Comparison of ENCODE assay signal across 18 cellular contexts in genomic region chr16:23388786-23389185, GRCh38.
DNase-seq lines count a peak whose midpoint lies in the region; ATAC-seq, FAIRE-seq and TF ChIP-seq lines count a peak whose summit lies in the region.
"Had no signal": no experiment of that assay in that cellular context is flagged by ENCODE, and none has a peak within 500 bp of the region (broad histone marks: within the 10 kb centered on the region; RNA-seq: fewer than 3 reads in every experiment).

No MANE protein-coding gene starts in this region.

- H3K9me3 Mint-ChIP-seq in natural killer cell treated with Interleukin-12 subunit alpha and Interleukin-12 subunit beta and Interleukin-15 and Interleukin-18, amount 100 ng/mL, for 72 hours: no peaks in the 10 kb centered on the region
- no peaks in the 10 kb centered on the region for H3K9me3 Mint-ChIP-seq in natural killer cell
- H3K9me3 Mint-ChIP-seq: CD8-positive, alpha-beta memory T cell; HFFc6; IgD-negative memory B cell had no signal

- no CpG with 5 or more reads among the region's 15 CpGs for WGBS in trophoblast cell (ENCODE audit: extremely low coverage, insufficient coverage, insufficient read length)

- H3K4me1 ChIP-seq in kidney (ENCODE audit: control insufficient read depth in 1 of 2, insufficient read depth in 1 of 2, low read depth in 1 of 2, low read length in 2 of 2) (no peaks in the 10 kb centered on the region), trophoblast cell (ENCODE audit: control insufficient read depth in 1 of 2, insufficient read depth in 2 of 2, low read length in 2 of 2) (no peaks in the 10 kb centered on the region), upper lobe of right lung (peaks cover 5% of the 10 kb centered on the region)
- H3K4me1 ChIP-seq: BLaER1, Caco-2 had no signal

- ATAC-seq in natural killer cell treated with Interleukin-12 subunit alpha and Interleukin-12 subunit beta and Interleukin-15 and Interleukin-18, amount 100 ng/mL, for 72 hours: no peak
- ATAC-seq in natural killer cell (no peak), upper lobe of right lung (no peak), GM19035 (IDR thresholded peaks at IDR 0.05; ENCODE audit: unreplicated experiment) (no peak)

- H3K36me3 ChIP-seq in kidney (ENCODE audit: control insufficient read depth in 1 of 2, insufficient read depth in 2 of 2, low read length in 2 of 2) (peaks cover 14 to 38% of the 10 kb centered on the region in 2 donors), trophoblast cell (ENCODE audit: control insufficient read depth in 1 of 2, insufficient read depth in 2 of 2, low read length in 2 of 2) (peaks cover 22 to 29% of the 10 kb centered on the region in 2 experiments), upper lobe of right lung (peaks cover 47% of the 10 kb centered on the region)

- H3K18ac ChIP-seq in trophoblast cell (ENCODE audit: low read length): no peak overlapping the region

- no peak overlapping the region for H2AFZ ChIP-seq in trophoblast cell (ENCODE audit: insufficient read depth, low read length, poor library complexity)

- no peak overlapping the region for H3K4me2 ChIP-seq in trophoblast cell (ENCODE audit: low read length)
- H3K4me2 ChIP-seq: BLaER1 had no signal

- H3K79me1 ChIP-seq in trophoblast cell (ENCODE audit: low read length): no peaks in the 10 kb centered on the region

- no peaks in the 10 kb centered on the region for H3K9me3 ChIP-seq in kidney (ENCODE audit: control insufficient read depth in 1 of 2, low read length in 2 of 2)
- H3K9me3 ChIP-seq in trophoblast cell (ENCODE audit: insufficient read depth, low read depth, low read length): no peaks in the 10 kb centered on the region
- H3K9me3 ChIP-seq in upper lobe of right lung: no peaks in the 10 kb centered on the region
- H3K9me3 ChIP-seq: BLaER1, Caco-2 had no signal

- no peak overlapping the region for H2BK120ac ChIP-seq in trophoblast cell (ENCODE audit: insufficient read depth, low read length, poor library complexity)

- no peak overlapping the region for H2BK5ac ChIP-seq in trophoblast cell (ENCODE audit: low read depth, low read length, poor library complexity)

- H3K4me3 ChIP-seq in kidney (ENCODE audit: low read length in 2 of 2): no peak overlapping the region
- no peak overlapping the region for H3K4me3 ChIP-seq in trophoblast cell (ENCODE audit: low read depth, low read length)
- no peak overlapping the region for H3K4me3 ChIP-seq in upper lobe of right lung
- H3K4me3 ChIP-seq: BLaER1 had no signal

- H4K12ac ChIP-seq in trophoblast cell (ENCODE audit: low read depth, low read length): no peak overlapping the region

- H3K79me2 ChIP-seq in trophoblast cell (ENCODE audit: control insufficient read depth, insufficient read depth, low read length, poor library complexity): no peaks in the 10 kb centered on the region

- H3K36me3 Mint-ChIP-seq in natural killer cell treated with Interleukin-12 subunit alpha and Interleukin-12 subunit beta and Interleukin-15 and Interleukin-18, amount 100 ng/mL, for 72 hours: peaks cover 8% of the 10 kb centered on the region
- H3K36me3 Mint-ChIP-seq in natural killer cell: no peaks in the 10 kb centered on the region

- no peak overlapping the region for H3K4me3 Mint-ChIP-seq in natural killer cell treated with Interleukin-12 subunit alpha and Interleukin-12 subunit beta and Interleukin-15 and Interleukin-18, amount 100 ng/mL, for 72 hours
- H3K4me3 Mint-ChIP-seq in natural killer cell: no peak overlapping the region
- H3K4me3 Mint-ChIP-seq: CD8-positive, alpha-beta memory T cell; HFFc6; IgD-negative memory B cell had no signal

- H3K4me1 Mint-ChIP-seq in natural killer cell treated with Interleukin-12 subunit alpha and Interleukin-12 subunit beta and Interleukin-15 and Interleukin-18, amount 100 ng/mL, for 72 hours (ENCODE audit: low read depth in 2 of 2): no peaks in the 10 kb centered on the region
- no peaks in the 10 kb centered on the region for H3K4me1 Mint-ChIP-seq in natural killer cell
- H3K4me1 Mint-ChIP-seq: CD8-positive, alpha-beta memory T cell; IgD-negative memory B cell had no signal

- TF ChIP-seq CTCF in natural killer cell (IDR thresholded peaks at IDR 0.05): no peak
- no peak for TF ChIP-seq CTCF in kidney (IDR thresholded peaks at IDR 0.05; ENCODE audit: borderline replicate concordance, extremely low read depth, insufficient read depth)
- TF ChIP-seq CTCF in upper lobe of right lung (IDR thresholded peaks at IDR 0.05): no peak

- peak; percentile 22 for DNase-seq in natural killer cell treated with Interleukin-12 subunit alpha and Interleukin-12 subunit beta and Interleukin-15 and Interleukin-18, amount 100 ng/mL, for 72 hours (ENCODE audit: low spot score)
- no peak for DNase-seq in natural killer cell
- DNase-seq in kidney: peak; percentile 45
- DNase-seq in trophoblast cell: no peak
- DNase-seq in upper lobe of right lung: peak; percentile 30
- no peak for DNase-seq in central memory CD4-positive, alpha-beta T cell
- no peak for DNase-seq in 8988T
- DNase-seq: AML-193, Caco-2, HCEC 1CT, HFFc6 had no signal

- no peak overlapping the region for H3K27ac ChIP-seq in kidney (ENCODE audit: low read depth in 2 of 2, low read length in 2 of 2)
- no peak overlapping the region for H3K27ac ChIP-seq in trophoblast cell (ENCODE audit: low read depth, low read length)
- H3K27ac ChIP-seq in upper lobe of right lung: no peak overlapping the region
- H3K27ac ChIP-seq: 22Rv1, BLaER1 had no signal

- H3K9ac ChIP-seq in kidney (ENCODE audit: low read length in 2 of 2) (no peak overlapping the region), trophoblast cell (ENCODE audit: low read length) (no peak overlapping the region)
- H3K9ac ChIP-seq: BLaER1 had no signal

- FAIRE-seq in kidney (lab: Jason Lieb, UNC): no peak
- FAIRE-seq: GM18507, H1 had no signal

- intact Hi-C loops in natural killer cell (cut with micrococcal nuclease) (no loop called here), kidney (cut with DNase I) (no loop called here), upper lobe of right lung (cut with DNase I) (no loop called here)

- H4K8ac ChIP-seq in trophoblast cell (ENCODE audit: low read depth, low read length): peak overlapping the region; percentile 15

- no peak overlapping the region for H2BK12ac ChIP-seq in trophoblast cell (ENCODE audit: low read length)

- no peak overlapping the region for H3K4ac ChIP-seq in trophoblast cell (ENCODE audit: low read depth, low read length)

- H3K27me3 ChIP-seq in trophoblast cell (ENCODE audit: insufficient read depth, low read length): no peaks in the 10 kb centered on the region
- H3K27me3 ChIP-seq in upper lobe of right lung: no peaks in the 10 kb centered on the region
- H3K27me3 ChIP-seq: BLaER1 had no signal

- no peak overlapping the region for H3K14ac ChIP-seq in trophoblast cell (ENCODE audit: low read length)

- H3K27me3 Mint-ChIP-seq in natural killer cell treated with Interleukin-12 subunit alpha and Interleukin-12 subunit beta and Interleukin-15 and Interleukin-18, amount 100 ng/mL, for 72 hours: no peaks in the 10 kb centered on the region
- no peaks in the 10 kb centered on the region for H3K27me3 Mint-ChIP-seq in natural killer cell (ENCODE audit: low read depth in 2 of 2)
- H3K27me3 Mint-ChIP-seq: CD8-positive, alpha-beta memory T cell; IgD-negative memory B cell had no signal

- H3K27ac Mint-ChIP-seq in natural killer cell treated with Interleukin-12 subunit alpha and Interleukin-12 subunit beta and Interleukin-15 and Interleukin-18, amount 100 ng/mL, for 72 hours: no peak overlapping the region
- no peak overlapping the region for H3K27ac Mint-ChIP-seq in natural killer cell
- H3K27ac Mint-ChIP-seq: HFFc6 had no signal

- H3K23ac ChIP-seq in trophoblast cell (ENCODE audit: low read length): no peak overlapping the region

- H2AK5ac ChIP-seq in trophoblast cell (ENCODE audit: low read length): no peak overlapping the region

- H4K91ac ChIP-seq in trophoblast cell (ENCODE audit: low read depth, low read length): no peak overlapping the region

Comparison
In these comparisons a context has a peak if more than half of its experiments do, and no peak if none do; other contexts are left out.
1. DNase-seq: peak in natural killer cell treated with Interleukin-12 subunit alpha and Interleukin-12 subunit beta and Interleukin-15 and Interleukin-18, amount 100 ng/mL, for 72 hours (single experiment), kidney (single experiment) and upper lobe of right lung (single experiment); none in natural killer cell (single experiment), trophoblast cell (0 of 2), central memory CD4-positive, alpha-beta T cell (single experiment) and 8988T (single experiment).